In genomic region chr11:86174101-86175046, GRCh38 we compare ENCODE assay signal across 1 cellular context.
TF ChIP-seq lines count a peak whose summit lies in the region.

No MANE protein-coding gene starts in this region.

TF ChIP-seq in K562, 482 proteins besides CTCF, POLR2A, EP300 and RAD21 (continued from another document and continues in another):
- TF ChIP-seq CHD7 (IDR thresholded peaks at IDR 0.05; ENCODE audit: low read depth, low read length) (no peak), BACH1 (tag; IDR thresholded peaks at IDR 0.05) (peak; percentile 87), HDAC1 (IDR thresholded peaks at IDR 0.05) (peak in 1 of 2 experiments; percentile 60; a peak in 1 of 4 replicates), ELK1 (CRISPR knock-in tag; IDR thresholded peaks at IDR 0.05) (no peak), SMAD3 (CRISPR knock-in tag; conservative IDR thresholded peaks at IDR 0.05) (no peak), GMEB1 (CRISPR knock-in tag; IDR thresholded peaks at IDR 0.05) (no peak), ARHGAP35 (IDR thresholded peaks at IDR 0.05; ENCODE audit: partially characterized antibody) (no peak), NR1H2 (CRISPR knock-in tag; IDR thresholded peaks at IDR 0.05) (no peak), NEUROD1 (IDR thresholded peaks at IDR 0.05; ENCODE audit: borderline replicate concordance, low read depth, low read length, partially characterized antibody) (no peak), KAT8 (IDR thresholded peaks at IDR 0.05; ENCODE audit: low read depth) (no peak), FOXM1 (IDR thresholded peaks at IDR 0.05; ENCODE audit: low read depth) (peak; percentile 25; the same call in 1 of the 2 replicates), FOXM1 (CRISPR knock-in tag; IDR thresholded peaks at IDR 0.05; ENCODE audit: low read depth) (no peak), TBL1XR1 (IDR thresholded peaks at IDR 0.05; ENCODE audit: low read length in 2 of 2) (peak in 1 of 2 experiments; percentile 74; a peak in 1 of 4 replicates), RNF2 (IDR thresholded peaks at IDR 0.05) (peak; percentile 76; the same call in 1 of the 2 replicates), MCM5 (IDR thresholded peaks at IDR 0.05; ENCODE audit: low read depth) (no peak), ZMIZ1 (IDR thresholded peaks at IDR 0.05; ENCODE audit: low read depth in 2 of 2, low read length in 2 of 2) (0 out of 4 replicates have a peak, but pooled peaks of 1 of the 2 experiments have one; percentile 22), PHB (CRISPR knock-in tag; IDR thresholded peaks at IDR 0.05) (no peak), CXXC5 (CRISPR knock-in tag; IDR thresholded peaks at IDR 0.05) (peak; percentile 76), TRIM24 (IDR thresholded peaks at IDR 0.05) (peak in 1 of 2 experiments; percentile 57; a peak in 1 of 4 replicates), ILF3 (IDR thresholded peaks at IDR 0.05; ENCODE audit: borderline replicate concordance) (no peak), E2F6 (IDR thresholded peaks at IDR 0.05; ENCODE audit: borderline replicate concordance in 1 of 2, extremely low read depth in 1 of 2, insufficient read depth in 1 of 2, insufficient read length in 1 of 2, low read depth in 1 of 2, low read length in 1 of 2, poor library complexity in 1 of 2, severe bottlenecking in 1 of 2) (no peak), TCFL5 (CRISPR knock-in tag; conservative IDR thresholded peaks at IDR 0.05) (no peak), SIRT6 (IDR thresholded peaks at IDR 0.05; ENCODE audit: low read depth, low read length) (no peak), MAX (CRISPR knock-in tag; IDR thresholded peaks at IDR 0.05) (0 out of 2 replicates have a peak, but pooled peaks have one; percentile 25), E2F3 (CRISPR knock-in tag; IDR thresholded peaks at IDR 0.05) (no peak; the same call in 1 of the 2 replicates), PTRF (tag; IDR thresholded peaks at IDR 0.05) (no peak), RFX1 (IDR thresholded peaks at IDR 0.05) (no peak), NBN (IDR thresholded peaks at IDR 0.05; ENCODE audit: low read depth) (no peak)
